Comparison of ENCODE assay signal across 8 cellular contexts in the genomic region with DNA sequence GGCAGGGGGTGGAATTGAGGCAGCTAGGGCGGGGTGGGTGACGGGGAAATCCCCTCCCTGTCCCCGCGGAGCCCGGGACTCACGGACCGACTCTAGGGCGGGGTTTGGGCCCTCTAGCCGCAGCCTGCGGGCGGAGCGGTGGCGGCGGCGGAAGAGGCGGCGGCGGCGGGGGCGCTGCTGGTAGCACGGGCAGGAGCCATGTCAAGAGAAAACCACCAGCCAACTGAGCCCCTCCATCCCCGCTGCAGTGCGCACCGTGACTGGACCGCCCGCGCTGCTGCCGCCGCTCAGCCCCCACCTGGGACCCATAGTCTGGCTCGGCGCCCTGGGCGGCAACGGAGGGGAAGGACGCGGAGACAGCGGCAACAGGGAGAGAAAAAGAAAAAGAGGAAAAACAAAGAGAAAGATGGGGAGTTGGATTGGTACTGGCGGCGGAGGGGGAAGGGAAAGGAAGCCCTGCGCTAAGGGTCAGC.
DNase-seq lines count a peak whose midpoint lies in the region; ATAC-seq and TF ChIP-seq lines count a peak whose summit lies in the region.

No MANE protein-coding gene starts in this region.

- H2AFZ ChIP-seq in KMS-11 (ENCODE audit: low read depth), result peak overlapping the region; percentile 55; the same call in 1 of the 2 replicates

- H3K27ac ChIP-seq in KMS-11 (peak overlapping the region; percentile 98), layer of hippocampus (ENCODE audit: low read depth, low read length) (peak overlapping the region; percentile 98)

- H3K9ac ChIP-seq in KMS-11, result peak overlapping the region; percentile 98

- H3K4me1 ChIP-seq in KMS-11 (ENCODE audit: low read depth, poor library complexity, severe bottlenecking), result peaks cover 33% of the 10 kb centered on the region

- no peak overlapping the region; the same call in 1 of the 2 replicates for H3K4me2 ChIP-seq in KMS-11

- H3K4me3 ChIP-seq in GM12875 (ENCODE audit: low read depth, low read length) (peak overlapping the region; percentile 93), KMS-11 (IDR thresholded peaks at IDR 0.05; ENCODE audit: insufficient read depth, low read depth, low read length) (no peak overlapping the region), cardiac fibroblast (replicated peaks in 1 of 2; ENCODE audit: low read depth in 2 of 2, low read length in 2 of 2) (peak overlapping the region; percentile 86 to 98)

- no peaks in the 10 kb centered on the region for H3K27me3 ChIP-seq in KMS-11 (ENCODE audit: insufficient read depth, low read depth)
- H3K27me3 ChIP-seq in layer of hippocampus (ENCODE audit: control insufficient read depth, insufficient read depth, low read length), result no peaks in the 10 kb centered on the region

- H4K20me1 ChIP-seq in KMS-11 (ENCODE audit: insufficient read depth), result peaks cover 21% of the 10 kb centered on the region

- peak; percentile 18 to 21 for ATAC-seq in activated CD4-positive, CD25-positive, alpha-beta regulatory T cell treated with anti-CD3 and anti-CD28 coated beads, Interleukin-2, amount 50 U/mL, for 24 hours
- ATAC-seq in GM21390 (IDR thresholded peaks at IDR 0.05; ENCODE audit: unreplicated experiment), result no peak

- TF ChIP-seq CTCF in GM12875 (IDR thresholded peaks at IDR 0.05; ENCODE audit: borderline replicate concordance, insufficient read depth, low read depth, low read length), result no peak
- no peak for TF ChIP-seq CTCF in KMS-11 (conservative IDR thresholded peaks at IDR 0.05; ENCODE audit: low read depth, low read length)
- TF ChIP-seq CTCF in cardiac fibroblast (IDR thresholded peaks at IDR 0.05; ENCODE audit: low read depth, low read length), result no peak

- H3K79me2 ChIP-seq in KMS-11 (ENCODE audit: insufficient read depth, low read depth), result peaks cover 54% of the 10 kb centered on the region

- H3K36me3 ChIP-seq in KMS-11 (ENCODE audit: insufficient read depth), result peaks cover 12% of the 10 kb centered on the region; the same call in 1 of the 2 replicates

- DNase-seq in cardiac fibroblast (ENCODE audit: low read depth in 2 of 2) (peak; percentile 64 to 66), GM19240 (ENCODE audit: insufficient read length, low spot score) (no peak)
- peak; percentile 79 for DNase-seq in stimulated activated CD4-positive, alpha-beta T cell treated with anti-CD3 and anti-CD28 coated beads, Interleukin-1b, Interleukin-23, amount 100 ng/mL, for 48 hours
